Comparison of ENCODE assay signal across 26 cellular contexts in the genomic region with DNA sequence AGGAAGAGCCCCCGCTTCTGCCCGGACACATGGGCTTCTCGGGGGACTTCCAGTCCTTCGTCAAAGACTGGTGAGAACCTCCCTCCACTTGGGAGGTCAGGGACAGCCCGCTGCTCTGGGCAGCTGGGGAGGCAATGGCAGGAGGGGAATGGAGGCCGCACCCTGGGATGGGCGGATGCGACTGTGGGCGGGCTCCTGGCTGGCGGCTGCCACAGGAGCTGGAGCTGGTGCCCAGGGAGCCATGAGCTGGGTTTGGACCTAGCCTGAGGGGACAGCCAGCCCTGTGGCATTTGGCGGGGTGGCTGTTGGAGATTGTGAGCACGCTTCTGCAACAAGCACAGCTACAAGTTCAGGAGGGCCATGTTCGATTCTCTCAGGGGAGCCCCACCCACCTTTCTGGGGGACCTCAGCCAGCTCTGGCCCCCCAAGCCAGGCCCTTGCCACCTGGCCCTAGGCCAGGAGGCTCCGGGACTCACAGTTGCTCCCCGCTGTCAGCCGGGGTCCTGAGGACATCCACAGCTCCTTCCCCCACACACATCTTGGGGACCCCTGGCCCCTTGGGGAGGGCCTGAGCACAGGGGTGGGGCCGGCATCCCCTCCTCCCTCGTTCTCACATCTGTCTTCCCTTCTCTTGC. TPM values are rescaled to one million over a fixed set of nuclear protein-coding genes. Genes with fewer than 3 reads are reported as not detected.
"Had no signal": no experiment of that assay in that cellular context is flagged by ENCODE, and none has a peak within 500 bp of the region (broad histone marks: within the 10 kb centered on the region; RNA-seq: fewer than 3 reads in every experiment).

No MANE protein-coding gene starts in this region.

- FAIRE-seq: RCC 7860, TTC549 had no signal

- H3K27ac Mint-ChIP-seq: activated B cell treated with CpG ODN at 0.5 μM for 24 hours; activated CD8-positive, alpha-beta T cell treated with anti-CD3 and anti-CD28 coated beads for 36 hours; activated naive CD8-positive, alpha-beta T cell treated with anti-CD3 and anti-CD28 coated beads, Interleukin-2, amount 10 ng/mL, durations not matched to agents 7 days and 5 days; T-helper 17 cell had no signal

- H3K4me3 ChIP-seq: adrenal gland had no signal

- H3K9me3 Mint-ChIP-seq: activated B cell treated with CpG ODN at 0.5 μM for 24 hours; activated CD8-positive, alpha-beta T cell treated with anti-CD3 and anti-CD28 coated beads for 36 hours; activated naive CD8-positive, alpha-beta T cell treated with anti-CD3 and anti-CD28 coated beads, Interleukin-2, amount 10 ng/mL, durations not matched to agents 7 days and 5 days had no signal

- ATAC-seq: activated CD8-positive, alpha-beta T cell treated with anti-CD3 and anti-CD28 coated beads for 36 hours; PC-3; T-helper 17 cell had no signal

- H3K27ac ChIP-seq: adrenal gland had no signal

- H3K4me3 Mint-ChIP-seq: activated B cell treated with CpG ODN at 0.5 μM for 24 hours; activated CD8-positive, alpha-beta T cell treated with anti-CD3 and anti-CD28 coated beads for 36 hours; activated naive CD8-positive, alpha-beta T cell treated with anti-CD3 and anti-CD28 coated beads, Interleukin-2, amount 10 ng/mL, durations not matched to agents 7 days and 5 days; T-helper 17 cell had no signal

- DNase-seq: activated B cell treated with CpG ODN at 0.5 μM for 24 hours; activated CD4-positive, alpha-beta T cell treated with anti-CD3 and anti-CD28 coated beads for 1 hour; activated CD4-positive, alpha-beta T cell treated with anti-CD3 and anti-CD28 coated beads, Interleukin-2, amount 50 U/mL, for 1 hour; activated CD8-positive, alpha-beta memory T cell treated with anti-CD3 and anti-CD28 coated beads, Interleukin-2, amount 50 U/mL, for 4 hours; activated CD8-positive, alpha-beta T cell treated with anti-CD3 and anti-CD28 coated beads for 36 hours; activated naive CD4-positive, alpha-beta T cell treated with anti-CD3 and anti-CD28 coated beads, Interleukin-2, amount 50 U/mL, for 16 hours; activated naive CD8-positive, alpha-beta T cell treated with anti-CD3 and anti-CD28 coated beads, Interleukin-2, amount 10 ng/mL, durations not matched to agents 7 days and 5 days; anterior cingulate cortex; caudate nucleus; Karpas-422; MM.1S; NCI-H1105 treated with DMSO at 0.1 percent for 48 hours; NCI-H1436 treated with DMSO at 0.1 percent for 48 hours; NCI-H187; NCI-H2081; NCI-H510A treated with DMSO at 0.1 percent for 48 hours; NCI-H69; NK-92 treated with Interleukin-12 subunit alpha and Interleukin-12 subunit beta, amount 100 ng/mL, for 24 hours; PC-3; SHP77 treated with DMSO at 0.1 percent for 48 hours; T-helper 17 cell; T-helper 9 cell had no signal

- H3K9me3 ChIP-seq: adrenal gland had no signal

RNA-seq across cellular contexts. Expression of gene TGFBR3L, which starts 3.0 kb away (rescaled TPM):
- total RNA-seq: activated B cell treated with CpG ODN at 0.5 μM for 24 hours, SK-MEL-5 had no signal

RNA-seq across cellular contexts. Expression of gene CTXN1, which starts 14.3 kb away (rescaled TPM):
- total RNA-seq: activated B cell treated with CpG ODN at 0.5 μM for 24 hours; activated naive CD8-positive, alpha-beta T cell treated with anti-CD3 and anti-CD28 coated beads, Interleukin-2, amount 10 ng/mL, durations not matched to agents 7 days and 5 days; T-helper 17 cell had no signal

RNA-seq across cellular contexts. Expression of gene LRRC8E, which starts 23.3 kb away (rescaled TPM):
- total RNA-seq: activated B cell treated with CpG ODN at 0.5 μM for 24 hours; activated CD8-positive, alpha-beta T cell treated with anti-CD3 and anti-CD28 coated beads for 36 hours; activated naive CD8-positive, alpha-beta T cell treated with anti-CD3 and anti-CD28 coated beads, Interleukin-2, amount 10 ng/mL, durations not matched to agents 7 days and 5 days; T-helper 17 cell had no signal
